ENCODE assay signal across 23 cellular contexts in the genomic region with DNA sequence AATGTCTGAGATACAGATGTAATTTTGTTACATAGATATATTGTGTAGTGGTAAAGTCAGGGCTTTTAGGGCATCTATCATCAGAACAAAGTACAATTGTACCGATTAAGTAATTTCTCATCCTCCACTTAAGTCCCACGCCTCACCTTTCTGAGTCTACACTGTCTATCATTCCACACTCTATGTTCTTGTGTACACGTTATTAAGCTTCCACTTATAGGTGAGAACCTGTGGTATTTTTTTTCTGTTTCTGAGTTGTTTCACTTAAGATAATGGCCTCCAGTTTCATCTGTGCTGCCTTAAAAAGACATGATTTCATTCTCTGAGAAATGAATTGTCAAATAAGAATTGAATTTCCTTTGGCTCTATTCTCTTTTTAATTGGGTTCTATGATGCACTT.
"Had no signal": no experiment of that assay in that cellular context is flagged by ENCODE, and none has a peak within 500 bp of the region (broad histone marks: within the 10 kb centered on the region; RNA-seq: fewer than 3 reads in every experiment).

No MANE protein-coding gene starts in this region.

- H3K27ac ChIP-seq: KMS-11, SJCRH30 had no signal

- H3K4me3 ChIP-seq: SJCRH30 had no signal

- H3K27me3 ChIP-seq: SJCRH30 had no signal

- H3K4me1 ChIP-seq: SJCRH30 had no signal

- H3K9ac ChIP-seq: KMS-11 had no signal

- FAIRE-seq: HepG2 had no signal

- ATAC-seq: HepG2, Panc1, PC-3, Right ventricle myocardium inferior, SK-N-SH treated with all-trans-retinoic acid at 6 μM for 48 hours had no signal

- DNase-seq: IMR-90; Kasumi-1; MM.1S; NCI-H1092 treated with DMSO at 0.1 percent for 48 hours; NCI-H1436; NCI-H187; NCI-H2029; NCI-H2081 treated with DMSO at 0.1 percent for 48 hours; NCI-H226; NCI-H446; NCI-H510A; NCI-H526; NCI-H774; NK-92 treated with Interleukin-12 subunit alpha and Interleukin-12 subunit beta, amount 100 ng/mL, for 24 hours; PC-3; SHP77 treated with DMSO at 0.1 percent for 48 hours; SJCRH30; T-helper 1 cell had no signal

- H3K36me3 ChIP-seq: SJCRH30 had no signal

- H3K4me2 ChIP-seq: KMS-11 had no signal
